ENCODE assay signal across 13 cellular contexts in genomic region chr5:28408186-28408585, GRCh38.
DNase-seq lines count a peak whose midpoint lies in the region; ATAC-seq and TF ChIP-seq lines count a peak whose summit lies in the region.
"Had no signal": no experiment of that assay in that cellular context is flagged by ENCODE, and none has a peak within 500 bp of the region (broad histone marks: within the 10 kb centered on the region; RNA-seq: fewer than 3 reads in every experiment).

No MANE protein-coding gene starts in this region.

- H3K4me3 ChIP-seq in AG09309 (ENCODE audit: control insufficient read depth, low read depth, low read length) = no peak overlapping the region
- no peak overlapping the region for H3K4me3 ChIP-seq in PC-3 (ENCODE audit: low read length)
- H3K4me3 ChIP-seq in cardiac fibroblast (replicated peaks in 1 of 2; ENCODE audit: low read depth in 2 of 2, low read length in 2 of 2) = no peak overlapping the region
- no peak overlapping the region for H3K4me3 ChIP-seq in left lung

- intact Hi-C loops in PC-3 (cut with micrococcal nuclease) (no loop called here), left lung (cut with DNase I) (no loop called here)

- H3K4me1 ChIP-seq in PC-3 (ENCODE audit: insufficient read depth, low read length) (peaks cover 34% of the 10 kb centered on the region), left lung (no peaks in the 10 kb centered on the region)

- H3K27me3 ChIP-seq in PC-3 (ENCODE audit: low read length) (no peaks in the 10 kb centered on the region), left lung (no peaks in the 10 kb centered on the region)
- H3K27me3 ChIP-seq: neutrophil had no signal

- DNase-seq in AG09309 (ENCODE audit: low read depth) (peak; percentile 0), PC-3 (peak; percentile 96), cardiac fibroblast (ENCODE audit: low read depth in 2 of 2) (peak; percentile 2 to 51), left lung (no peak), C1 segment of cervical spinal cord (lab: John Stamatoyannopoulos, UW) (no peak), GF-D8 (lab: John Stamatoyannopoulos, UW) (no peak)
- DNase-seq: NCI-H1417, small intestine, T-helper 1 cell had no signal

- no peak overlapping the region for H2AFZ ChIP-seq in PC-3 (ENCODE audit: low read length)

- no peaks in the 10 kb centered on the region for H3K9me3 ChIP-seq in PC-3 (ENCODE audit: low read length)
- peaks cover 0 to 29% of the 10 kb centered on the region in 2 donors for H3K9me3 ChIP-seq in left lung
- H3K9me3 ChIP-seq: neutrophil had no signal

- CTCF ChIA-PET in PC-3 (lab: Charles Lee) = no interaction called here

- H3F3A ChIP-seq in PC-3 (ENCODE audit: low read length, unreplicated experiment) = no peaks in the 10 kb centered on the region

- H3K9me2 ChIP-seq in PC-3 (replicated peaks; ENCODE audit: low read length) = no peaks in the 10 kb centered on the region

- TF ChIP-seq CTCF in AG09309 (IDR thresholded peaks at IDR 0.05; ENCODE audit: control insufficient read depth, insufficient read depth, low read depth, low read length, missing control alignments) (no peak), PC-3 (conservative IDR thresholded peaks at IDR 0.05; ENCODE audit: low read depth, low read length) (no peak), cardiac fibroblast (IDR thresholded peaks at IDR 0.05; ENCODE audit: low read depth, low read length) (no peak), left lung (IDR thresholded peaks at IDR 0.05) (no peak)

- H3K36me3 ChIP-seq in PC-3 (ENCODE audit: low read depth, low read length) (no peaks in the 10 kb centered on the region), left lung (no peaks in the 10 kb centered on the region)
- H3K36me3 ChIP-seq: neutrophil had no signal

- peak overlapping the region; percentile 43 for H3K4me2 ChIP-seq in PC-3 (ENCODE audit: low read length)

- POLR2A ChIA-PET in PC-3 (lab: Charles Lee; ENCODE audit: unreplicated experiment) = no interaction called here

- ATAC-seq in PC-3 (peak; percentile 97), left lung (peak; percentile 95), GM21723 (IDR thresholded peaks at IDR 0.05; ENCODE audit: unreplicated experiment) (no peak), GM18511 (IDR thresholded peaks at IDR 0.05; ENCODE audit: unreplicated experiment) (no peak)
- ATAC-seq: activated CD4-positive, CD25-positive, alpha-beta regulatory T cell treated with anti-CD3 and anti-CD28 coated beads, Interleukin-2, amount 50 U/mL, for 24 hours had no signal

- no TSS peak for BruUV-seq in PC-3 (replicated peaks; lab: Mats Ljungman, UMichigan)

- no peaks in the 10 kb centered on the region for H4K20me1 ChIP-seq in PC-3 (ENCODE audit: low read length)

- no peaks in the 10 kb centered on the region for H3K79me2 ChIP-seq in PC-3 (ENCODE audit: low read length)

- peak overlapping the region; percentile 64 for H3K27ac ChIP-seq in PC-3 (ENCODE audit: low read length)
- no peak overlapping the region for H3K27ac ChIP-seq in left lung
- H3K27ac ChIP-seq: neutrophil had no signal

- no peak overlapping the region for H3K9ac ChIP-seq in PC-3 (ENCODE audit: low read length)

Comparison
In these comparisons a context has a peak if more than half of its experiments do, and no peak if none do; other contexts are left out.
1. DNase-seq: peak in AG09309 (single experiment), PC-3 (single experiment) and cardiac fibroblast (2 of 2); none in left lung (0 of 2), C1 segment of cervical spinal cord (0 of 14) and GF-D8 (single experiment).
2. ATAC-seq: peak in PC-3 (single experiment) and left lung (single experiment); none in GM21723 (single experiment) and GM18511 (single experiment).